Comparison of ENCODE assay signal across 22 cellular contexts in genomic region chr2:30283931-30284565, GRCh38. TPM values are rescaled to one million over a fixed set of nuclear protein-coding genes. Genes with fewer than 3 reads are reported as not detected.
DNase-seq lines count a peak whose midpoint lies in the region; ATAC-seq and TF ChIP-seq lines count a peak whose summit lies in the region.
"Had no signal": no experiment of that assay in that cellular context is flagged by ENCODE, and none has a peak within 500 bp of the region (broad histone marks: within the 10 kb centered on the region; RNA-seq: fewer than 3 reads in every experiment).

No MANE protein-coding gene starts in this region.

- H3K9me3 Mint-ChIP-seq in GM23338 (no peaks in the 10 kb centered on the region), activated B cell treated with CpG ODN at 0.5 μM for 24 hours (no peaks in the 10 kb centered on the region)
- H3K9me3 Mint-ChIP-seq in activated T-cell treated with anti-CD3 and anti-CD28 coated beads, Interleukin-2, amount 50 U/mL, for 4 hours = no peaks in the 10 kb centered on the region
- H3K9me3 Mint-ChIP-seq: mesothelial cell of epicardium; nephron; T-helper 1 cell treated with Interleukin-12 subunit alpha and Interleukin-12 subunit beta and Interleukin-4 antibody, amounts not matched to agents 30 μg/mL and 1 μg/mL, for 36 hours had no signal

- no peaks in the 10 kb centered on the region for H3K9me3 ChIP-seq in neuronal stem cell (replicated peaks in 1 of 2; ENCODE audit: control insufficient read depth in 2 of 2, insufficient read depth in 1 of 2, low read depth in 1 of 2, low read length in 2 of 2)

- no peaks in the 10 kb centered on the region for H3K36me3 ChIP-seq in GM23338 (ENCODE audit: insufficient read depth)
- H3K36me3 ChIP-seq in neuronal stem cell (replicated peaks in 1 of 2; ENCODE audit: control insufficient read depth in 2 of 2, insufficient read depth in 2 of 2, low read length in 2 of 2) = no peaks in the 10 kb centered on the region

- H3K4me1 ChIP-seq in GM23338 (ENCODE audit: insufficient read depth) = peaks cover 25% of the 10 kb centered on the region
- H3K4me1 ChIP-seq in neuronal stem cell (ENCODE audit: control insufficient read depth in 2 of 2, insufficient read depth in 1 of 2, low read depth in 1 of 2, low read length in 2 of 2) = peaks cover 7 to 10% of the 10 kb centered on the region in 2 donors

- no peaks in the 10 kb centered on the region for H3F3A ChIP-seq in GM23338 (replicated peaks; ENCODE audit: low read depth)

- no peaks in the 10 kb centered on the region; the same call in 2 of the 3 replicates for H3K36me3 Mint-ChIP-seq in GM23338 (ENCODE audit: low read depth)
- H3K36me3 Mint-ChIP-seq in activated B cell treated with CpG ODN at 0.5 μM for 24 hours (ENCODE audit: low read depth) = no peaks in the 10 kb centered on the region
- H3K36me3 Mint-ChIP-seq in activated T-cell treated with anti-CD3 and anti-CD28 coated beads, Interleukin-2, amount 50 U/mL, for 4 hours (ENCODE audit: insufficient read depth) = no peaks in the 10 kb centered on the region
- H3K36me3 Mint-ChIP-seq: mesothelial cell of epicardium had no signal

- H3K4me2 ChIP-seq in GM23338 = no peak overlapping the region
- no peak overlapping the region for H3K4me2 ChIP-seq in neuronal stem cell (ENCODE audit: insufficient read depth, low read length, poor library complexity, severe bottlenecking)
- H3K4me2 ChIP-seq: smooth muscle cell had no signal

- H3K4me1 Mint-ChIP-seq in GM23338 (peaks cover 33% of the 10 kb centered on the region), activated B cell treated with CpG ODN at 0.5 μM for 24 hours (peaks cover 98% of the 10 kb centered on the region)
- peaks cover 36% of the 10 kb centered on the region for H3K4me1 Mint-ChIP-seq in activated T-cell treated with anti-CD3 and anti-CD28 coated beads, Interleukin-2, amount 50 U/mL, for 4 hours (ENCODE audit: low read depth)

- no peak overlapping the region for H3K14ac ChIP-seq in neuronal stem cell (ENCODE audit: low read length)

- no peak overlapping the region for H3K4ac ChIP-seq in neuronal stem cell (ENCODE audit: low read length)

- H3K27me3 ChIP-seq in GM23338 (ENCODE audit: insufficient read depth) = no peaks in the 10 kb centered on the region
- peaks cover 0 to 9% (median 0%) of the 10 kb centered on the region in 3 experiments for H3K27me3 ChIP-seq in neuronal stem cell (ENCODE audit: control insufficient read depth in 3 of 3, insufficient read depth in 3 of 3, low read depth in 1 of 3, low read length in 3 of 3)

- no peak overlapping the region for H3K9ac ChIP-seq in neuronal stem cell (ENCODE audit: low read depth, low read length, poor library complexity)

- WGBS in neuronal stem cell (ENCODE audit: extremely low coverage in 2 of 2, insufficient read length in 2 of 2, insufficient replicate concordance in 1 of 2), 2 donors = no CpG with 5 or more reads among the region's 14 CpGs

- intact Hi-C loops in activated B cell treated with CpG ODN at 0.5 μM for 24 hours (cut with micrococcal nuclease) = loop anchor here (2.0 kb wide), 2 partner anchors 17 to 51 kb away; no protein-coding TSS in a partner anchor

- no peak overlapping the region for H4K91ac ChIP-seq in neuronal stem cell (ENCODE audit: low read depth, low read length, poor library complexity)

- no peaks in the 10 kb centered on the region for H4K20me1 ChIP-seq in GM23338 (replicated peaks; ENCODE audit: insufficient read depth)

- H2AFZ ChIP-seq in GM23338 (peak overlapping the region; percentile 36), neuronal stem cell (ENCODE audit: low read length) (peak overlapping the region; percentile 77)

- DNase-seq in GM23338 (ENCODE audit: low spot score) = no peak
- no peak for DNase-seq in activated B cell treated with CpG ODN at 0.5 μM for 24 hours
- peak; percentile 38 for DNase-seq in islet precursor cell
- DNase-seq in neuronal stem cell (ENCODE audit: low spot score) = no peak
- no peak for DNase-seq in NCI-H128 (lab: John Stamatoyannopoulos, UW; ENCODE audit: unreplicated experiment)
- no peak for DNase-seq in activated T-cell treated with anti-CD3 and anti-CD28 coated beads, Interleukin-2, amount 50 U/mL, for 4 hours
- DNase-seq in KG1 (lab: John Stamatoyannopoulos, UW) = no peak
- DNase-seq: activated CD4-positive, alpha-beta T cell treated with anti-CD3 and anti-CD28 coated beads for 1 hour; activated naive CD4-positive, alpha-beta T cell treated with anti-CD3 and anti-CD28 coated beads, Interleukin-2, amount 50 U/mL, for 16 hours; activated T-cell treated with anti-CD3 and anti-CD28 coated beads, Interleukin-2, amount 50 U/mL, for 1 hour; amygdala; cortex of kidney; DMS79 treated with DMSO at 0.1 percent for 48 hours; kidney glomerular epithelial cell; NCI-H1048; NCI-H1930 had no signal

- H3K27ac ChIP-seq in GM23338 (ENCODE audit: low read depth) = no peak overlapping the region
- H3K27ac ChIP-seq in neuronal stem cell (replicated peaks; ENCODE audit: low read length) = peak overlapping the region; percentile 16
- H3K27ac ChIP-seq: C4-2B, SK-N-MC had no signal

- H3K79me1 ChIP-seq in neuronal stem cell (ENCODE audit: low read depth, low read length) = no peaks in the 10 kb centered on the region

- no peak overlapping the region for H2BK5ac ChIP-seq in neuronal stem cell (ENCODE audit: low read length)

- no peaks in the 10 kb centered on the region for H3K79me2 ChIP-seq in GM23338 (replicated peaks; ENCODE audit: insufficient read depth)

- H3K27ac Mint-ChIP-seq in GM23338 (no peak overlapping the region), activated B cell treated with CpG ODN at 0.5 μM for 24 hours (peak overlapping the region; percentile 76)
- H3K27ac Mint-ChIP-seq: mesothelial cell of epicardium; nephron; T-helper 1 cell treated with Interleukin-12 subunit alpha and Interleukin-12 subunit beta and Interleukin-4 antibody, amounts not matched to agents 30 μg/mL and 1 μg/mL, for 36 hours had no signal

- TF ChIP-seq CTCF in GM23338 (conservative IDR thresholded peaks at IDR 0.05; ENCODE audit: low read depth in 2 of 2) (no peak), activated B cell treated with CpG ODN at 0.5 μM for 24 hours (IDR thresholded peaks at IDR 0.05) (no peak)

- no peak overlapping the region for H2BK120ac ChIP-seq in neuronal stem cell (ENCODE audit: low read depth, low read length)

- CTCF ChIA-PET in activated B cell treated with CpG ODN at 0.5 μM for 24 hours (lab: Charles Lee) = interaction anchor here (3.3 kb wide), 1 partner anchor 51 kb away, joined by 15 read pairs; no protein-coding TSS in a partner anchor

- H3K4me3 ChIP-seq in GM23338 (no peak overlapping the region), neuronal stem cell (ENCODE audit: low read length in 2 of 2) (peak overlapping the region; percentile 15 to 33)
- H3K4me3 ChIP-seq: SK-N-MC, smooth muscle cell had no signal

- POLR2A ChIA-PET in activated B cell treated with CpG ODN at 0.5 μM for 24 hours (lab: Charles Lee) = interaction anchor here (1.2 to 6.9 kb wide), 6 partner anchors 9 to 163 kb away, joined by 3 to 102 read pairs (median 34); partner anchors contain the start of genes LBH and LCLAT1

- H2BK15ac ChIP-seq in neuronal stem cell (ENCODE audit: low read length) = peak overlapping the region; percentile 93

- peak overlapping the region; percentile 92 for H3K23ac ChIP-seq in neuronal stem cell (ENCODE audit: low read depth, low read length, poor library complexity)

- H3K9me2 ChIP-seq in GM23338 (ENCODE audit: insufficient read depth) = no peaks in the 10 kb centered on the region

- no peak overlapping the region for H4K8ac ChIP-seq in neuronal stem cell (ENCODE audit: low read depth, low read length)

- peaks cover 3% of the 10 kb centered on the region for H3K27me3 Mint-ChIP-seq in GM23338 (ENCODE audit: insufficient read depth, low read depth, poor library complexity)
- no peaks in the 10 kb centered on the region for H3K27me3 Mint-ChIP-seq in activated B cell treated with CpG ODN at 0.5 μM for 24 hours
- no peaks in the 10 kb centered on the region for H3K27me3 Mint-ChIP-seq in activated T-cell treated with anti-CD3 and anti-CD28 coated beads, Interleukin-2, amount 50 U/mL, for 4 hours (ENCODE audit: low read depth)

- H3K4me3 Mint-ChIP-seq in GM23338 (no peak overlapping the region), activated B cell treated with CpG ODN at 0.5 μM for 24 hours (no peak overlapping the region)
- no peak overlapping the region for H3K4me3 Mint-ChIP-seq in activated T-cell treated with anti-CD3 and anti-CD28 coated beads, Interleukin-2, amount 50 U/mL, for 4 hours
- H3K4me3 Mint-ChIP-seq: mesothelial cell of epicardium; nephron; T-helper 1 cell treated with Interleukin-12 subunit alpha and Interleukin-12 subunit beta and Interleukin-4 antibody, amounts not matched to agents 30 μg/mL and 1 μg/mL, for 36 hours had no signal

- ATAC-seq in GM23338 (no peak; the same call in 2 of the 3 replicates), activated B cell treated with CpG ODN at 0.5 μM for 24 hours (ENCODE audit: low read depth) (no peak)
- no peak for ATAC-seq in activated T-cell treated with anti-CD3 and anti-CD28 coated beads, Interleukin-2, amount 50 U/mL, for 4 hours

- peak overlapping the region; percentile 46 for H2BK12ac ChIP-seq in neuronal stem cell (ENCODE audit: low read length)

- peak overlapping the region; percentile 57 for H2AK5ac ChIP-seq in neuronal stem cell (ENCODE audit: low read depth, low read length)

- H3K18ac ChIP-seq in neuronal stem cell (ENCODE audit: low read length) = peak overlapping the region; percentile 80

TF ChIP-seq in GM23338, 12 proteins besides CTCF, POLR2A, EP300 and RAD21 (continues in another document):
- no peak for TF ChIP-seq NANOG (IDR thresholded peaks at IDR 0.05; ENCODE audit: borderline replicate concordance)
- no peak for TF ChIP-seq EZH2phosphoT487 (IDR thresholded peaks at IDR 0.05; ENCODE audit: unreplicated experiment)
- TF ChIP-seq CREB1 (CRISPR knock-in tag; IDR thresholded peaks at IDR 0.05; ENCODE audit: low read depth) = no peak
- TF ChIP-seq POLR2AphosphoS5 (IDR thresholded peaks at IDR 0.05; ENCODE audit: low read depth) = no peak
- TF ChIP-seq ZNF114 (CRISPR knock-in tag; IDR thresholded peaks at IDR 0.05) = no peak
- TF ChIP-seq ETS1 (IDR thresholded peaks at IDR 0.05) = no peak

RNA-seq across cellular contexts. Expression of gene LBH, which starts 52.7 kb away (rescaled TPM):
- 21.0 and 30.3 TPM in 2 replicates for total RNA-seq in GM23338 (2014; rRNA removed; shearing (Covaris generic))
- polyA plus RNA-seq in GM23338 (2016; fragmentation: Nextera tagmentation; extraction: Ambion mirVana) = 17.5 and 21.1 TPM in 2 replicates
- total RNA-seq in activated B cell treated with CpG ODN at 0.5 μM for 24 hours = 120 and 131 TPM in 2 replicates
- 20.2 TPM for polyA plus RNA-seq in neuronal stem cell (2013, experiment 1 of 2)
- polyA plus RNA-seq in neuronal stem cell (2013, experiment 2 of 2) = 18.1 TPM
- 100 to 1,000 TPM; 102 to 143 (median 119) TPM for total RNA-seq in activated T-cell treated with anti-CD3 and anti-CD28 coated beads, Interleukin-2, amount 50 U/mL, for 4 hours
